27 cellular contexts compared by ENCODE assay signal in genomic region chr5:125117556-125117955, GRCh38.
A peak's percentile ranks its signal among the peaks of the same experiment; 100 is the strongest.
DNase-seq lines count a peak whose midpoint lies in the region; TF ChIP-seq lines count a peak whose summit lies in the region.
"Had no signal": no experiment of that assay in that cellular context is flagged by ENCODE, and none has a peak within 500 bp of the region (broad histone marks: within the 10 kb centered on the region; RNA-seq: fewer than 3 reads in every experiment).

No MANE protein-coding gene starts in this region.

- H3K36me3 ChIP-seq in CD8-positive, alpha-beta memory T cell (ENCODE audit: insufficient read depth, low read length) = no peaks in the 10 kb centered on the region
- H3K36me3 ChIP-seq: brain microvascular endothelial cell, left ventricle myocardium inferior, pancreas, suprapubic skin had no signal

- no peaks in the 10 kb centered on the region for H3K4me1 ChIP-seq in CD8-positive, alpha-beta memory T cell (ENCODE audit: insufficient read depth, low read length)
- H3K4me1 ChIP-seq: left ventricle myocardium inferior, pancreas, suprapubic skin had no signal

- H3K27ac Mint-ChIP-seq in CD8-positive, alpha-beta memory T cell = no peak overlapping the region
- H3K27ac Mint-ChIP-seq: activated T-cell treated with anti-CD3 and anti-CD28 coated beads, Interleukin-2, amount 50 U/mL, for 24 hours; CD4-positive, alpha-beta memory T cell; natural killer cell treated with Interleukin-12 subunit alpha and Interleukin-12 subunit beta and Interleukin-15 and Interleukin-18, amount 100 ng/mL, for 72 hours; stimulated activated memory B cell treated with anti-CD40 and anti-IgM and Interleukin-4, amounts not matched to agents 10 μg/mL and 1 μg/mL and 100 μg/mL, for 72 hours had no signal

- no peak overlapping the region for H3K27ac ChIP-seq in CD8-positive, alpha-beta memory T cell (ENCODE audit: low read depth, low read length)
- H3K27ac ChIP-seq: brain microvascular endothelial cell, HL-60, left ventricle myocardium inferior, pancreas, suprapubic skin had no signal

- POLR2A ChIA-PET in CD8-positive, alpha-beta memory T cell (lab: Charles Lee) = no interaction called here

- H3K27me3 Mint-ChIP-seq in CD8-positive, alpha-beta memory T cell = peaks cover 0 to 1% of the 10 kb centered on the region in 2 donors
- H3K27me3 Mint-ChIP-seq: activated T-cell treated with anti-CD3 and anti-CD28 coated beads, Interleukin-2, amount 50 U/mL, for 24 hours; stimulated activated memory B cell treated with anti-CD40 and anti-IgM and Interleukin-4, amounts not matched to agents 10 μg/mL and 1 μg/mL and 100 μg/mL, for 72 hours had no signal

- H3K9me3 ChIP-seq in CD8-positive, alpha-beta memory T cell (ENCODE audit: low read length) = no peaks in the 10 kb centered on the region
- H3K9me3 ChIP-seq: left ventricle myocardium inferior, suprapubic skin had no signal

- peaks cover 1 to 11% (median 5%) of the 10 kb centered on the region in 5 donors for H3K9me3 Mint-ChIP-seq in CD8-positive, alpha-beta memory T cell
- H3K9me3 Mint-ChIP-seq: natural killer cell treated with Interleukin-12 subunit alpha and Interleukin-12 subunit beta and Interleukin-15 and Interleukin-18, amount 100 ng/mL, for 72 hours; stimulated activated memory B cell treated with anti-CD40 and anti-IgM and Interleukin-4, amounts not matched to agents 10 μg/mL and 1 μg/mL and 100 μg/mL, for 72 hours had no signal

- no peaks in the 10 kb centered on the region for H3K36me3 Mint-ChIP-seq in CD8-positive, alpha-beta memory T cell
- H3K36me3 Mint-ChIP-seq: CD4-positive, alpha-beta memory T cell; natural killer cell treated with Interleukin-12 subunit alpha and Interleukin-12 subunit beta and Interleukin-15 and Interleukin-18, amount 100 ng/mL, for 72 hours; stimulated activated memory B cell treated with anti-CD40 and anti-IgM and Interleukin-4, amounts not matched to agents 10 μg/mL and 1 μg/mL and 100 μg/mL, for 72 hours had no signal

- no peak overlapping the region for H3K4me3 Mint-ChIP-seq in CD8-positive, alpha-beta memory T cell
- H3K4me3 Mint-ChIP-seq: activated T-cell treated with anti-CD3 and anti-CD28 coated beads, Interleukin-2, amount 50 U/mL, for 24 hours; CD4-positive, alpha-beta memory T cell; natural killer cell treated with Interleukin-12 subunit alpha and Interleukin-12 subunit beta and Interleukin-15 and Interleukin-18, amount 100 ng/mL, for 72 hours; stimulated activated memory B cell treated with anti-CD40 and anti-IgM and Interleukin-4, amounts not matched to agents 10 μg/mL and 1 μg/mL and 100 μg/mL, for 72 hours had no signal

- no peaks in the 10 kb centered on the region for H3K27me3 ChIP-seq in CD8-positive, alpha-beta memory T cell (ENCODE audit: insufficient read depth, low read length, poor library complexity, severe bottlenecking)
- H3K27me3 ChIP-seq: brain microvascular endothelial cell, pancreas, suprapubic skin had no signal

- DNase-seq in AG09309 (ENCODE audit: low read depth) (peak; percentile 47), ELR (ENCODE audit: low read depth) (peak; percentile 16), NCI-H82 (lab: John Stamatoyannopoulos, UW) (peak; percentile 75), kidney tubule cell (ENCODE audit: low spot score) (peak; percentile 35), DMS79 (lab: John Stamatoyannopoulos, UW) (no peak), H4 (ENCODE audit: low spot score) (no peak), SHP77 treated with DMSO at 0.1 percent for 48 hours (lab: John Stamatoyannopoulos, UW) (no peak)
- no peak for DNase-seq in CD8-positive, alpha-beta memory T cell
- DNase-seq: ACHN; activated CD8-positive, alpha-beta memory T cell treated with anti-CD3 and anti-CD28 coated beads for 24 hours; activated T-cell treated with anti-CD3 and anti-CD28 coated beads, Interleukin-2, amount 50 U/mL, for 24 hours; brain microvascular endothelial cell; CD4-positive, alpha-beta memory T cell; effector CD8-positive, alpha-beta T cell; hypothalamus; left ventricle myocardium inferior; midbrain; NCI-H1048; NCI-H2081; NCI-H446 treated with DMSO at 0.1 percent for 48 hours; pancreas; stimulated activated CD4-positive, alpha-beta T cell treated with anti-CD3 and anti-CD28 coated beads, Interleukin-4, amount 100 ng/mL, for 1 hour; T-helper 1 cell had no signal

- no peak overlapping the region for H3K4me3 ChIP-seq in AG09309 (ENCODE audit: control insufficient read depth, low read depth, low read length)
- H3K4me3 ChIP-seq in CD8-positive, alpha-beta memory T cell (ENCODE audit: low read length) = no peak overlapping the region
- H3K4me3 ChIP-seq: left ventricle myocardium inferior, pancreas, suprapubic skin had no signal

- H3K4me1 Mint-ChIP-seq in CD8-positive, alpha-beta memory T cell = no peaks in the 10 kb centered on the region
- H3K4me1 Mint-ChIP-seq: CD4-positive, alpha-beta memory T cell had no signal

- CTCF ChIA-PET in CD8-positive, alpha-beta memory T cell (lab: Charles Lee) = no interaction called here

- TF ChIP-seq CTCF in AG09309 (IDR thresholded peaks at IDR 0.05; ENCODE audit: control insufficient read depth, insufficient read depth, low read depth, low read length, missing control alignments) = no peak

Comparison
In these comparisons a context has a peak if more than half of its experiments do, and no peak if none do; other contexts are left out.
1. DNase-seq: peak in AG09309 (single experiment), ELR (single experiment), NCI-H82 (single experiment) and kidney tubule cell (single experiment); none in DMS79 (single experiment), H4 (single experiment), SHP77 treated with DMSO at 0.1 percent for 48 hours (single experiment) and CD8-positive, alpha-beta memory T cell (0 of 5).